In the genomic region with DNA sequence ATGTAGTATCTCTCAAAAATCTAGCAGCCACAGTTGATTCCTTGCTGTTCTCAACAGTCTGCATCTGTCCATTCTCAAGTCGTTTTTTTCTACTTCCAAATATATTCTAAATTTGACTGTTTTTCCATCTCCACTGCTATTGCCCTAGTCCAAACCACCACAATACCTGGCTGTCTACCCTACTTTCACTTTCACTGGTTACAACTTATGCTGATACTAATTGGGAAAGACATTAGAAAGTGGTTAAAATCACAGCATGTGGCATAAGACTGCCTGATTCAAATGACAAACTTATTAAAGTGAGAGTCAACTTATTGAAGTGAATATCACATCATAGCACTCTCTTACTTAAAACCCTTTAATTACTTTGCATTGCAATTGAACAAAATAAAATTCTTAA, we compare ENCODE assay signal across 20 cellular contexts.
A peak's percentile ranks its signal among the peaks of the same experiment; 100 is the strongest.
DNase-seq lines count a peak whose midpoint lies in the region; ATAC-seq, FAIRE-seq and TF ChIP-seq lines count a peak whose summit lies in the region.
"Had no signal": no experiment of that assay in that cellular context is flagged by ENCODE, and none has a peak within 500 bp of the region (broad histone marks: within the 10 kb centered on the region; RNA-seq: fewer than 3 reads in every experiment).

No MANE protein-coding gene starts in this region.

- SMC1A ChIA-PET in GM12878 (lab: Charles Lee; ENCODE audit: uncharacterized antibody, unreplicated experiment), result interaction anchor here (1.8 kb wide), 1 partner anchor 43 kb away, joined by 4 read pairs; no protein-coding TSS in a partner anchor

- no TSS peak for BruUV-seq in GM12878 (replicated peaks; lab: Mats Ljungman, UMichigan)

- RAD21 ChIA-PET in GM12878 (lab: Charles Lee; ENCODE audit: unreplicated experiment), result no interaction called here

- H3K9me3 ChIP-seq in KOPT-K1 (ENCODE audit: insufficient read depth, low read length, poor library complexity, severe bottlenecking) (peaks cover 36% of the 10 kb centered on the region), GM12878 (replicated peaks; ENCODE audit: control insufficient read depth, insufficient read depth, low read length) (no peaks in the 10 kb centered on the region; the same call in 1 of the 3 replicates), smooth muscle cell (replicated peaks; ENCODE audit: low read depth) (no peaks in the 10 kb centered on the region), osteoblast (ENCODE audit: low read depth, low read length) (no peaks in the 10 kb centered on the region)
- H3K9me3 ChIP-seq: MG63 had no signal

- no peak for TF ChIP-seq RAD21 in GM12878 (IDR thresholded peaks at IDR 0.05; ENCODE audit: insufficient read depth, low read depth, low read length)

- peak; percentile 7 for FAIRE-seq in GM12878 (lab: Jason Lieb, UNC)
- FAIRE-seq: A204.1, GM19239, H54 had no signal

- peak overlapping the region; percentile 35 for H3K4me3 Mint-ChIP-seq in activated naive CD4-positive, alpha-beta T cell treated with anti-CD3 and anti-CD28 coated beads, Interleukin-2, amount 50 U/mL, for 24 hours
- no peak overlapping the region for H3K4me3 Mint-ChIP-seq in activated T-helper 2 cell treated with anti-CD3 and anti-CD28 coated beads, Interferon-gamma antibody, Interleukin-2, Interleukin-4, amounts not matched to agents 10 μg/mL and 5 μg/mL and 100 μg/mL, durations not matched to agents 14 hours and 24 hours and 36 hours (ENCODE audit: low read depth)
- H3K4me3 Mint-ChIP-seq: B cell, IgD-negative memory B cell had no signal

- H3K9me3 Mint-ChIP-seq in activated naive CD4-positive, alpha-beta T cell treated with anti-CD3 and anti-CD28 coated beads, Interleukin-2, amount 50 U/mL, for 24 hours, result peaks cover 19% of the 10 kb centered on the region
- peaks cover 9% of the 10 kb centered on the region for H3K9me3 Mint-ChIP-seq in activated T-helper 2 cell treated with anti-CD3 and anti-CD28 coated beads, Interferon-gamma antibody, Interleukin-2, Interleukin-4, amounts not matched to agents 10 μg/mL and 5 μg/mL and 100 μg/mL, durations not matched to agents 14 hours and 24 hours and 36 hours

- H3K4me3 ChIP-seq in GM12878 (no peak overlapping the region), smooth muscle cell (no peak overlapping the region), osteoblast (ENCODE audit: insufficient read depth, low read length) (no peak overlapping the region)
- H3K4me3 ChIP-seq: MG63 had no signal

- ATAC-seq in GM12878, result peak; percentile 64
- ATAC-seq: Right ventricle myocardium inferior had no signal

- H3K27me3 Mint-ChIP-seq in activated naive CD4-positive, alpha-beta T cell treated with anti-CD3 and anti-CD28 coated beads, Interleukin-2, amount 50 U/mL, for 24 hours, result no peaks in the 10 kb centered on the region
- H3K27me3 Mint-ChIP-seq in activated T-helper 2 cell treated with anti-CD3 and anti-CD28 coated beads, Interferon-gamma antibody, Interleukin-2, Interleukin-4, amounts not matched to agents 10 μg/mL and 5 μg/mL and 100 μg/mL, durations not matched to agents 14 hours and 24 hours and 36 hours (ENCODE audit: low read depth), result no peaks in the 10 kb centered on the region
- H3K27me3 Mint-ChIP-seq: B cell, IgD-negative memory B cell had no signal

- H3K4me1 ChIP-seq in GM12878 (ENCODE audit: control insufficient read depth, insufficient read depth, low read length), result peaks cover 5% of the 10 kb centered on the region; the same call in 1 of the 2 replicates
- peaks cover 5% of the 10 kb centered on the region for H3K4me1 ChIP-seq in smooth muscle cell (ENCODE audit: low read depth)
- no peaks in the 10 kb centered on the region for H3K4me1 ChIP-seq in osteoblast (ENCODE audit: insufficient read depth, low read length)

- POLR2A ChIA-PET in GM12878 (lab: Charles Lee), result no interaction called here

- no peaks in the 10 kb centered on the region for H3F3A ChIP-seq in smooth muscle cell (ENCODE audit: low read depth)

- no peak for DNase-seq in activated naive CD4-positive, alpha-beta T cell treated with Interleukin-2 at 50 U/mL for 16 hours
- DNase-seq in GM12878 (ENCODE audit: low read depth, low spot score), result no peak
- no peak for DNase-seq in smooth muscle cell (lab: John Stamatoyannopoulos, UW; ENCODE audit: unreplicated experiment)
- no peak for DNase-seq in osteoblast (ENCODE audit: insufficient read length, low spot score, missing footprints)
- no peak for DNase-seq in NCI-H2107 treated with DMSO at 0.1 percent for 48 hours (lab: John Stamatoyannopoulos, UW; ENCODE audit: unreplicated experiment)
- DNase-seq in activated T-helper 2 cell treated with anti-CD3 and anti-CD28 coated beads, Interferon-gamma antibody, Interleukin-2, Interleukin-4, amounts not matched to agents 10 μg/mL and 5 μg/mL and 100 μg/mL, durations not matched to agents 14 hours and 24 hours and 36 hours (ENCODE audit: low spot score), result no peak
- DNase-seq: MG63, NCI-H1417, NCI-H1694 treated with DMSO at 0.1 percent for 48 hours, NCI-H2081 treated with DMSO at 0.1 percent for 48 hours, NCI-H446, NCI-H526 had no signal

- H3K36me3 Mint-ChIP-seq in activated naive CD4-positive, alpha-beta T cell treated with anti-CD3 and anti-CD28 coated beads, Interleukin-2, amount 50 U/mL, for 24 hours, result peaks cover 10% of the 10 kb centered on the region
- H3K36me3 Mint-ChIP-seq in activated T-helper 2 cell treated with anti-CD3 and anti-CD28 coated beads, Interferon-gamma antibody, Interleukin-2, Interleukin-4, amounts not matched to agents 10 μg/mL and 5 μg/mL and 100 μg/mL, durations not matched to agents 14 hours and 24 hours and 36 hours (ENCODE audit: low read depth), result no peaks in the 10 kb centered on the region
- H3K36me3 Mint-ChIP-seq: IgD-negative memory B cell had no signal

- peak overlapping the region; percentile 64 for H3K27ac ChIP-seq in KOPT-K1 (ENCODE audit: low read depth, low read length, poor library complexity, severe bottlenecking)
- no peak overlapping the region for H3K27ac ChIP-seq in GM12878 (ENCODE audit: control insufficient read depth, insufficient read depth)
- H3K27ac ChIP-seq in smooth muscle cell (ENCODE audit: low read depth), result peak overlapping the region; percentile 47
- H3K27ac ChIP-seq in osteoblast (ENCODE audit: low read depth, low read length), result no peak overlapping the region

- H3K27me3 ChIP-seq in GM12878 (replicated peaks in 1 of 2; ENCODE audit: control insufficient read depth in 2 of 2, insufficient read depth in 2 of 2, low read length in 1 of 2) (no peaks in the 10 kb centered on the region), smooth muscle cell (ENCODE audit: low read depth) (no peaks in the 10 kb centered on the region), osteoblast (ENCODE audit: insufficient read depth, low read length) (no peaks in the 10 kb centered on the region)

- 87% methylated on average over 1 of the region's 1 CpG for WGBS in GM12878 (ENCODE audit: insufficient coverage, insufficient replicate concordance, low lambda C conversion rate, missing lambda C conversion rate)
- 83% methylated on average over 1 of the region's 1 CpG for WGBS in smooth muscle cell (ENCODE audit: low lambda C conversion rate)

- H3K27ac Mint-ChIP-seq in activated naive CD4-positive, alpha-beta T cell treated with anti-CD3 and anti-CD28 coated beads, Interleukin-2, amount 50 U/mL, for 24 hours, result peak overlapping the region; percentile 48
- H3K27ac Mint-ChIP-seq in activated T-helper 2 cell treated with anti-CD3 and anti-CD28 coated beads, Interferon-gamma antibody, Interleukin-2, Interleukin-4, amounts not matched to agents 10 μg/mL and 5 μg/mL and 100 μg/mL, durations not matched to agents 14 hours and 24 hours and 36 hours, result no peak overlapping the region
- H3K27ac Mint-ChIP-seq: B cell, IgD-negative memory B cell had no signal

- H3K36me3 ChIP-seq in KOPT-K1 (ENCODE audit: insufficient read depth, low read length), result no peaks in the 10 kb centered on the region
- no peaks in the 10 kb centered on the region for H3K36me3 ChIP-seq in GM12878 (ENCODE audit: control insufficient read depth in 2 of 2, insufficient read depth in 2 of 2, low read length in 1 of 2)
- H3K36me3 ChIP-seq in smooth muscle cell (ENCODE audit: low read depth), result no peaks in the 10 kb centered on the region
- H3K36me3 ChIP-seq in osteoblast (ENCODE audit: insufficient read depth, low read length), result no peaks in the 10 kb centered on the region
- H3K36me3 ChIP-seq: MG63 had no signal

- H3K79me2 ChIP-seq in GM12878 (ENCODE audit: control insufficient read depth, insufficient read depth, low read length) (no peaks in the 10 kb centered on the region), smooth muscle cell (ENCODE audit: low read depth) (no peaks in the 10 kb centered on the region), osteoblast (ENCODE audit: insufficient read depth, low read length) (no peaks in the 10 kb centered on the region)

- H4K20me1 ChIP-seq in GM12878 (ENCODE audit: control insufficient read depth, insufficient read depth) (no peaks in the 10 kb centered on the region), smooth muscle cell (ENCODE audit: low read depth) (no peaks in the 10 kb centered on the region), osteoblast (ENCODE audit: insufficient read depth, low read length) (no peaks in the 10 kb centered on the region)

- H3K4me1 Mint-ChIP-seq in activated naive CD4-positive, alpha-beta T cell treated with anti-CD3 and anti-CD28 coated beads, Interleukin-2, amount 50 U/mL, for 24 hours, result peaks cover 6% of the 10 kb centered on the region
- H3K4me1 Mint-ChIP-seq in activated T-helper 2 cell treated with anti-CD3 and anti-CD28 coated beads, Interferon-gamma antibody, Interleukin-2, Interleukin-4, amounts not matched to agents 10 μg/mL and 5 μg/mL and 100 μg/mL, durations not matched to agents 14 hours and 24 hours and 36 hours (ENCODE audit: low read depth), result peaks cover 14% of the 10 kb centered on the region
- H3K4me1 Mint-ChIP-seq: B cell had no signal

- no peak for TF ChIP-seq POLR2A in GM12878 (IDR thresholded peaks at IDR 0.05; ENCODE audit: low read depth, low read length)

- H3K4me2 ChIP-seq in GM12878 (ENCODE audit: control insufficient read depth, insufficient read depth), result no peak overlapping the region
- H3K4me2 ChIP-seq in smooth muscle cell, result peak overlapping the region; percentile 65
- no peak overlapping the region for H3K4me2 ChIP-seq in osteoblast (ENCODE audit: insufficient read depth, low read length)

- no peak overlapping the region for H2AFZ ChIP-seq in GM12878 (ENCODE audit: control insufficient read depth, low read depth, low read length)
- peak overlapping the region; percentile 60 for H2AFZ ChIP-seq in smooth muscle cell (ENCODE audit: low read depth)
- no peak overlapping the region for H2AFZ ChIP-seq in osteoblast (ENCODE audit: low read length)

- TF ChIP-seq EP300 in GM12878 (IDR thresholded peaks at IDR 0.05; ENCODE audit: borderline replicate concordance in 1 of 2, control insufficient read depth in 1 of 2, low read depth in 2 of 2, low read length in 2 of 2), result no peak

- in situ Hi-C loops in GM12878 (cut with MboI), result no loop called here

- intact Hi-C loops in GM12878 (cut with micrococcal nuclease; ENCODE audit: unreplicated experiment), result no loop called here
- intact Hi-C loops in activated T-helper 2 cell treated with anti-CD3 and anti-CD28 coated beads, Interferon-gamma antibody, Interleukin-2, Interleukin-4, amounts not matched to agents 10 μg/mL and 5 μg/mL and 100 μg/mL, durations not matched to agents 14 hours and 24 hours and 36 hours (cut with micrococcal nuclease), result loop anchor here (2.0 kb wide), 1 partner anchor 15 kb away; no protein-coding TSS in a partner anchor

- H3K9ac ChIP-seq in GM12878 (ENCODE audit: control insufficient read depth, insufficient read depth, low read length), result no peak overlapping the region
- H3K9ac ChIP-seq in smooth muscle cell (ENCODE audit: low read depth), result no peak overlapping the region

- CTCF ChIA-PET in GM12878 (lab: Yijun Ruan, JAX), result no interaction called here

- TF ChIP-seq CTCF in GM12878 (IDR thresholded peaks at IDR 0.05 in 2 of 3, conservative IDR thresholded peaks at IDR 0.05 in 1 of 3; ENCODE audit: control insufficient read depth in 2 of 3, extremely low read depth in 1 of 3, insufficient read depth in 1 of 3, low read depth in 3 of 3, low read length in 3 of 3), result no peak
- TF ChIP-seq CTCF in smooth muscle cell (IDR thresholded peaks at IDR 0.05; ENCODE audit: borderline replicate concordance, insufficient read depth, poor library complexity, severe bottlenecking), result no peak
- TF ChIP-seq CTCF in osteoblast (IDR thresholded peaks at IDR 0.05; ENCODE audit: extremely low read depth, low read depth, low read length), result no peak

Comparison
In these comparisons a context has a peak if more than half of its experiments do, and no peak if none do; other contexts are left out.
1. H3K27ac ChIP-seq: peak in KOPT-K1 (single experiment) and smooth muscle cell (single experiment); none in GM12878 (single experiment) and osteoblast (single experiment).